ENCODE assay signal across 35 cellular contexts in the genomic region with DNA sequence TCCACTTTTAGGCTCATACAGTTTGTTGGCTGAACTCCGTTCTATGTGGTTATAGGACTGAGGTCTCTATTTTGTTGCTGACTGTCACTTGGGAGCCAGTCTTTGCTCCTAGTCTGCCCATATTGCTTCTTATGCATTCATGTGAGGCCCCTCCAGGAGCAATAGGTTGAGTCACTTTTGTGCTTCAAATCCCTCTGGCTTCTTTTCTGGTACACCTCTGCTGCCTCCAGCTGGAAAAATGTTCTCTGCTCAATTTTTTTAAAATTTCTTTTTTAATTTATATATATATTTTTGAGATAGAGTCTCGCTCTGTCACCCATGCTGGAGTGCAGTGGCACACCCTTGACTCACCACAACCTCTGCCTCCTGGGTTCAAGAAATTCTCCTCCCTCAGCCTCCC. TPM values are rescaled to one million over a fixed set of nuclear protein-coding genes. Genes with fewer than 3 reads are reported as not detected.
DNase-seq lines count a peak whose midpoint lies in the region; TF ChIP-seq lines count a peak whose summit lies in the region.
"Had no signal": no experiment of that assay in that cellular context is flagged by ENCODE, and none has a peak within 500 bp of the region (broad histone marks: within the 10 kb centered on the region; RNA-seq: fewer than 3 reads in every experiment).

No MANE protein-coding gene starts in this region.

- H3K4me3 Mint-ChIP-seq in chondrocyte (ENCODE audit: unreplicated experiment): no peak overlapping the region
- H3K4me3 Mint-ChIP-seq: activated T-cell treated with anti-CD3 and anti-CD28 coated beads, Interleukin-2, amount 50 U/mL, for 72 hours; GM23338; naive thymus-derived CD4-positive, alpha-beta T cell; stimulated activated naive CD8-positive, alpha-beta T cell treated with anti-CD3 and anti-CD28 coated beads, Interleukin-15, amount 100 ng/mL, for 72 hours had no signal

- POLR2A ChIA-PET in OCI-LY7 (lab: Charles Lee): interaction anchor here (1.3 to 1.6 kb wide), 3 partner anchors 9 to 30 kb away, joined by 3 read pairs; no protein-coding TSS in a partner anchor

- H2AFZ ChIP-seq in OCI-LY7 (ENCODE audit: low read length) (no peak overlapping the region), osteoblast (ENCODE audit: low read length) (peak overlapping the region; percentile 36)
- H2AFZ ChIP-seq: GM23338 had no signal

- H3K27ac ChIP-seq in OCI-LY7 (ENCODE audit: low read depth, low read length, poor library complexity, severe bottlenecking): no peak overlapping the region
- no peak overlapping the region for H3K27ac ChIP-seq in osteoblast (ENCODE audit: low read depth, low read length)
- H3K27ac ChIP-seq: esophagus muscularis mucosa had no signal

- peaks cover 24% of the 10 kb centered on the region for H3K4me1 Mint-ChIP-seq in chondrocyte (ENCODE audit: low read depth)

- no peaks in the 10 kb centered on the region for H3K27me3 ChIP-seq in osteoblast (ENCODE audit: insufficient read depth, low read length)
- no peaks in the 10 kb centered on the region for H3K27me3 ChIP-seq in H7 (ENCODE audit: control insufficient read depth, insufficient read depth, low read length)
- H3K27me3 ChIP-seq: esophagus muscularis mucosa had no signal

- H3K4me1 ChIP-seq in OCI-LY7 (ENCODE audit: insufficient read depth, low read length, poor library complexity, severe bottlenecking): no peaks in the 10 kb centered on the region
- H3K4me1 ChIP-seq in osteoblast (ENCODE audit: insufficient read depth, low read length): peaks cover 27% of the 10 kb centered on the region

- H3K36me3 ChIP-seq in OCI-LY7 (ENCODE audit: insufficient read depth, low read length) (no peaks in the 10 kb centered on the region), osteoblast (ENCODE audit: insufficient read depth, low read length) (no peaks in the 10 kb centered on the region), H7 (replicated peaks; ENCODE audit: control insufficient read depth, insufficient read depth, low read length) (no peaks in the 10 kb centered on the region)
- H3K36me3 ChIP-seq: esophagus muscularis mucosa had no signal

- no peak for TF ChIP-seq CTCF in OCI-LY7 (conservative IDR thresholded peaks at IDR 0.05; ENCODE audit: low read length)
- peak; percentile 43 for TF ChIP-seq CTCF in chondrocyte (IDR thresholded peaks at IDR 0.05)
- TF ChIP-seq CTCF in osteoblast (IDR thresholded peaks at IDR 0.05; ENCODE audit: extremely low read depth, low read depth, low read length): peak; percentile 23

- H3K79me2 ChIP-seq in OCI-LY7 (ENCODE audit: insufficient read depth, low read depth, low read length) (no peaks in the 10 kb centered on the region), osteoblast (ENCODE audit: insufficient read depth, low read length) (no peaks in the 10 kb centered on the region)

- no TSS peak for BruUV-seq in OCI-LY7 (replicated peaks; lab: Mats Ljungman, UMichigan)

- H3K9me3 ChIP-seq in OCI-LY7 (ENCODE audit: low read length): peaks cover 6% of the 10 kb centered on the region; the same call in 1 of the 2 replicates
- H3K9me3 ChIP-seq in osteoblast (ENCODE audit: low read depth, low read length): no peaks in the 10 kb centered on the region
- H3K9me3 ChIP-seq: Caco-2 had no signal

- H4K20me1 ChIP-seq in OCI-LY7 (ENCODE audit: insufficient read depth, low read length): no peaks in the 10 kb centered on the region
- H4K20me1 ChIP-seq in osteoblast (ENCODE audit: insufficient read depth, low read length): no peaks in the 10 kb centered on the region

- no peak overlapping the region for H3K4me3 ChIP-seq in OCI-LY7 (ENCODE audit: low read depth, low read length, poor library complexity, severe bottlenecking)
- no peak overlapping the region for H3K4me3 ChIP-seq in osteoblast (ENCODE audit: insufficient read depth, low read length)
- H3K4me3 ChIP-seq in H7 (ENCODE audit: insufficient read depth, low read depth, low read length): no peak overlapping the region
- H3K4me3 ChIP-seq: esophagus muscularis mucosa, GM23338 had no signal

- DNase-seq in NCI-H146 (lab: John Stamatoyannopoulos, UW) (peak; percentile 16), NCI-H146 treated with DMSO at 0.1 percent for 48 hours (lab: John Stamatoyannopoulos, UW; ENCODE audit: unreplicated experiment) (no peak), OCI-LY7 (ENCODE audit: low spot score) (peak; percentile 8), chondrocyte (ENCODE audit: low spot score) (no peak), osteoblast (ENCODE audit: insufficient read length, low spot score, missing footprints) (no peak), SK-N-DZ (ENCODE audit: low spot score) (no peak), H7 (no peak), NCI-H82 (lab: John Stamatoyannopoulos, UW) (no peak)
- DNase-seq: activated CD4-positive, alpha-beta T cell treated with anti-CD3 and anti-CD28 coated beads for 4 hours; activated naive CD4-positive, alpha-beta T cell treated with anti-CD3 and anti-CD28 coated beads, Interleukin-2, amount 50 U/mL, for 16 hours; activated T-cell treated with anti-CD3 and anti-CD28 coated beads, Interleukin-2, amount 50 U/mL, for 72 hours; anterior cingulate cortex; Caco-2; effector memory CD4-positive, alpha-beta T cell; head of caudate nucleus; MM.1S; naive thymus-derived CD4-positive, alpha-beta T cell; NCI-H187; NCI-H226; NCI-H774; occipital lobe; PC-3; retina; stimulated activated CD4-positive, alpha-beta T cell treated with anti-CD3 and anti-CD28 coated beads, Interleukin-12 subunit alpha, Interleukin-12 subunit beta, amount 100 ng/mL, for 4 hours; stimulated activated CD4-positive, alpha-beta T cell treated with anti-CD3 and anti-CD28 coated beads, Interleukin-4, amount 100 ng/mL, for 4 hours; stimulated activated naive CD8-positive, alpha-beta T cell treated with anti-CD3 and anti-CD28 coated beads, Interleukin-15, amount 100 ng/mL, for 72 hours; trophoblast cell had no signal

- H3K27me3 Mint-ChIP-seq in chondrocyte (ENCODE audit: low read depth): no peaks in the 10 kb centered on the region
- H3K27me3 Mint-ChIP-seq: stimulated activated naive CD8-positive, alpha-beta T cell treated with anti-CD3 and anti-CD28 coated beads, Interleukin-15, amount 100 ng/mL, for 72 hours had no signal

- no peaks in the 10 kb centered on the region for H3K9me2 ChIP-seq in OCI-LY7 (ENCODE audit: insufficient read depth, low read length)

- no peaks in the 10 kb centered on the region for H3K36me3 Mint-ChIP-seq in chondrocyte (ENCODE audit: low read depth)

- H3K4me2 ChIP-seq in OCI-LY7 (ENCODE audit: low read length) (no peak overlapping the region), osteoblast (ENCODE audit: insufficient read depth, low read length) (no peak overlapping the region)
- H3K4me2 ChIP-seq: GM23338 had no signal

- intact Hi-C loops in OCI-LY7 (cut with micrococcal nuclease; ENCODE audit: unreplicated experiment): no loop called here

- H3K27ac Mint-ChIP-seq in chondrocyte (ENCODE audit: unreplicated experiment): no peak overlapping the region
- H3K27ac Mint-ChIP-seq: activated T-cell treated with anti-CD3 and anti-CD28 coated beads, Interleukin-2, amount 50 U/mL, for 72 hours; GM23338; stimulated activated naive CD8-positive, alpha-beta T cell treated with anti-CD3 and anti-CD28 coated beads, Interleukin-15, amount 100 ng/mL, for 72 hours had no signal

- CTCF ChIA-PET in OCI-LY7 (lab: Charles Lee; ENCODE audit: unreplicated experiment): no interaction called here

- H3K9me3 Mint-ChIP-seq in chondrocyte (ENCODE audit: low read depth): peaks cover 3% of the 10 kb centered on the region

RNA-seq across cellular contexts. Expression of gene NOX3, which starts 42.7 kb away (rescaled TPM):
- total RNA-seq in OCI-LY7 (2014; rRNA removed; shearing (Covaris generic)): 0.22 TPM in 1 of 2 replicates, not detected in the other
- total RNA-seq in OCI-LY7 (2022) (not detected in 2 replicates), chondrocyte (not detected in 3 replicates), osteoblast (not detected in 2 replicates)
- polyA plus RNA-seq in SK-N-DZ (2014; cell fraction: cytosol; rRNA removed): not detected in 2 replicates
- not detected in 2 replicates for polyA plus RNA-seq in SK-N-DZ (2014; cell fraction: nucleus; rRNA removed)
- not detected in 2 replicates for total RNA-seq in H7 (2014; rRNA removed; shearing (Covaris generic))
- total RNA-seq: A172; activated CD8-positive, alpha-beta memory T cell treated with anti-CD3 and anti-CD28 coated beads for 36 hours; activated T-cell treated with anti-CD3 and anti-CD28 coated beads, Interleukin-2, amount 50 U/mL, for 72 hours; Caco-2; esophagus muscularis mucosa; GM23338; left lobe of liver; mesenteric fat pad; naive thymus-derived CD4-positive, alpha-beta T cell; occipital lobe; PC-3; T-helper 1 cell treated with Interleukin-12 subunit alpha and Interleukin-12 subunit beta and Interleukin-4 antibody, amounts not matched to agents 30 ng/mL and 1 ng/mL, for 36 hours had no signal
- polyA plus RNA-seq: BJ; GM23338; naive thymus-derived CD4-positive, alpha-beta T cell had no signal

Comparison
In these comparisons a context has a peak if more than half of its experiments do, and no peak if none do; other contexts are left out.
1. DNase-seq: peak in NCI-H146 (single experiment) and OCI-LY7 (single experiment); none in NCI-H146 treated with DMSO at 0.1 percent for 48 hours (single experiment), chondrocyte (single experiment), osteoblast (single experiment), SK-N-DZ (single experiment), H7 (single experiment) and NCI-H82 (single experiment).